17 cellular contexts compared by ENCODE assay signal in the genomic region with DNA sequence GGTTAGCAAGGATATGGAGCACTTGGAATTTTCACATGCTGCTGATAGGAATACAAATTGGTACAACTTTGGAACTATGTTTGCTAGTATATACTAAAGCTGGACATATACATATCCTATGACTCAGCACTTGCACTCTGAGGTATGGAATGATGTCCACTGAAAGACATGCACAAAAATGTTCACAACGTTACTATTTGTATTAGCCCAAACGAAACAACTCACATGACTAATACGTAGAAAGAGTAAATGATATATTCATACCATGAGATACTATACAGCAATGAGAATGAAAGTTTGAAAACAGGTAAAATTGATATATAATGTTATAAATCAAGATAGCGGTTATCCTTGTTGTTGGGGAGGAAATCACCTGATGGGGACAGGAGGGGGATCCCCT. TPM values are rescaled to one million over a fixed set of nuclear protein-coding genes. Genes with fewer than 3 reads are reported as not detected.
DNase-seq lines count a peak whose midpoint lies in the region; ATAC-seq, FAIRE-seq and TF ChIP-seq lines count a peak whose summit lies in the region.
"Had no signal": no experiment of that assay in that cellular context is flagged by ENCODE, and none has a peak within 500 bp of the region (broad histone marks: within the 10 kb centered on the region; RNA-seq: fewer than 3 reads in every experiment).

No MANE protein-coding gene starts in this region.

- ATAC-seq in HepG2 (no peak), right lobe of liver (no peak), HG02798 (IDR thresholded peaks at IDR 0.05; ENCODE audit: poor library complexity, unreplicated experiment) (peak; percentile 45)
- peak in 1 of 2 donors; percentile 54 for ATAC-seq in stimulated activated naive B cell treated with anti-CD40 and anti-IgM and Interleukin-4, amounts not matched to agents 10 μg/mL and 1 μg/mL and 100 μg/mL, for 72 hours (replicated peaks)
- ATAC-seq in naive thymus-derived CD8-positive, alpha-beta T cell, result no peak
- ATAC-seq: natural killer cell had no signal

- H3K27me3 Mint-ChIP-seq in stimulated activated naive B cell treated with anti-CD40 and anti-IgM and Interleukin-4, amounts not matched to agents 10 μg/mL and 1 μg/mL and 100 μg/mL, for 72 hours, result no peaks in the 10 kb centered on the region
- no peaks in the 10 kb centered on the region for H3K27me3 Mint-ChIP-seq in naive thymus-derived CD8-positive, alpha-beta T cell

- H3K9me3 ChIP-seq in HepG2 (ENCODE audit: low read length), result no peaks in the 10 kb centered on the region
- no peaks in the 10 kb centered on the region for H3K9me3 ChIP-seq in right lobe of liver
- H3K9me3 ChIP-seq in BE2C, result no peaks in the 10 kb centered on the region
- H3K9me3 ChIP-seq: upper lobe of left lung had no signal

- H3K27ac Mint-ChIP-seq in stimulated activated naive B cell treated with anti-CD40 and anti-IgM and Interleukin-4, amounts not matched to agents 10 μg/mL and 1 μg/mL and 100 μg/mL, for 72 hours, result peak overlapping the region; percentile 77
- no peak overlapping the region for H3K27ac Mint-ChIP-seq in naive thymus-derived CD8-positive, alpha-beta T cell
- H3K27ac Mint-ChIP-seq: natural killer cell had no signal

- no peaks in the 10 kb centered on the region for H3K79me2 ChIP-seq in HepG2 (ENCODE audit: insufficient read depth, low read length)

- intact Hi-C loops in HepG2 (cut with micrococcal nuclease; ENCODE audit: unreplicated experiment) (no loop called here), right lobe of liver (cut with DNase I) (no loop called here)

- H3K4me3 ChIP-seq in HepG2 (replicated peaks in 1 of 3; ENCODE audit: insufficient read depth in 1 of 3, low read depth in 2 of 3, low read length in 3 of 3) (no peak overlapping the region), right lobe of liver (no peak overlapping the region), BE2C (ENCODE audit: low read depth, low read length) (no peak overlapping the region)
- H3K4me3 ChIP-seq: coronary artery, upper lobe of left lung had no signal

- no peaks in the 10 kb centered on the region for H3K4me1 ChIP-seq in HepG2 (ENCODE audit: insufficient read depth, low read length)
- no peaks in the 10 kb centered on the region for H3K4me1 ChIP-seq in right lobe of liver
- H3K4me1 ChIP-seq in BE2C, result no peaks in the 10 kb centered on the region
- H3K4me1 ChIP-seq: upper lobe of left lung had no signal

- CTCF ChIA-PET in HepG2 (lab: Yijun Ruan, JAX; ENCODE audit: low intra/inter-chr PET ratio, low total read pairs) (no interaction called here), RWPE1 (lab: Yijun Ruan, JAX) (no interaction called here)

- 18% methylated on average over 4 of the region's 4 CpGs for WGBS in HepG2 (ENCODE audit: low lambda C conversion rate)
- 57% methylated on average over 4 of the region's 4 CpGs for WGBS in right lobe of liver (ENCODE audit: insufficient coverage, low coverage, low lambda C conversion rate, missing lambda C conversion rate)

- H4K20me1 ChIP-seq in HepG2 (ENCODE audit: insufficient read depth, low read length), result no peaks in the 10 kb centered on the region

- in situ Hi-C loops in HepG2 (cut with HindIII; ENCODE audit: extremely low pct_ligation_motif_present, low pct_unique_long_range_greater_than_20kb), result no loop called here

- H3K4me3 Mint-ChIP-seq in stimulated activated naive B cell treated with anti-CD40 and anti-IgM and Interleukin-4, amounts not matched to agents 10 μg/mL and 1 μg/mL and 100 μg/mL, for 72 hours, result no peak overlapping the region
- H3K4me3 Mint-ChIP-seq in naive thymus-derived CD8-positive, alpha-beta T cell, result no peak overlapping the region
- H3K4me3 Mint-ChIP-seq: natural killer cell had no signal

- no peaks in the 10 kb centered on the region for H3K36me3 Mint-ChIP-seq in stimulated activated naive B cell treated with anti-CD40 and anti-IgM and Interleukin-4, amounts not matched to agents 10 μg/mL and 1 μg/mL and 100 μg/mL, for 72 hours
- no peaks in the 10 kb centered on the region for H3K36me3 Mint-ChIP-seq in naive thymus-derived CD8-positive, alpha-beta T cell
- H3K36me3 Mint-ChIP-seq: natural killer cell had no signal

- no peak for TF ChIP-seq POLR2A in HepG2 (IDR thresholded peaks at IDR 0.05; ENCODE audit: insufficient read depth in 1 of 2, low read depth in 2 of 2, low read length in 2 of 2)
- no peak for TF ChIP-seq POLR2A in right lobe of liver (IDR thresholded peaks at IDR 0.05)

- no peaks in the 10 kb centered on the region for H3K36me3 ChIP-seq in HepG2 (replicated peaks in 1 of 2; ENCODE audit: control insufficient read depth in 1 of 2, insufficient read depth in 2 of 2, low read length in 2 of 2)
- H3K36me3 ChIP-seq in right lobe of liver, result no peaks in the 10 kb centered on the region
- no peaks in the 10 kb centered on the region for H3K36me3 ChIP-seq in BE2C
- H3K36me3 ChIP-seq: upper lobe of left lung had no signal

- H3K27ac ChIP-seq in HepG2 (ENCODE audit: extremely low read length, insufficient read depth, low read length) (no peak overlapping the region), right lobe of liver (no peak overlapping the region), RWPE1 (no peak overlapping the region)
- H3K27ac ChIP-seq: coronary artery, upper lobe of left lung had no signal

- no TSS peak for BruUV-seq in HepG2 (replicated peaks; lab: Mats Ljungman, UMichigan)

- H3K27me3 ChIP-seq in HepG2 (ENCODE audit: control insufficient read depth in 1 of 2, insufficient read depth in 2 of 2, low read length in 2 of 2), result no peaks in the 10 kb centered on the region
- no peaks in the 10 kb centered on the region for H3K27me3 ChIP-seq in right lobe of liver
- H3K27me3 ChIP-seq in BE2C, result no peaks in the 10 kb centered on the region
- H3K27me3 ChIP-seq: upper lobe of left lung had no signal

- no peak overlapping the region for H3K4me2 ChIP-seq in HepG2 (ENCODE audit: low read depth, low read length)

- FAIRE-seq in HepG2 (lab: Jason Lieb, UNC), result no peak

- H3K9ac ChIP-seq in HepG2 (ENCODE audit: insufficient read depth, low read depth, low read length), result no peak overlapping the region

- H3K4me1 Mint-ChIP-seq in stimulated activated naive B cell treated with anti-CD40 and anti-IgM and Interleukin-4, amounts not matched to agents 10 μg/mL and 1 μg/mL and 100 μg/mL, for 72 hours, result peaks cover 18 to 60% of the 10 kb centered on the region in 2 donors
- H3K4me1 Mint-ChIP-seq in naive thymus-derived CD8-positive, alpha-beta T cell, result peaks cover 7 to 46% (median 24%) of the 10 kb centered on the region in 4 donors

- TF ChIP-seq RAD21 in HepG2 (CRISPR knock-in tag; IDR thresholded peaks at IDR 0.05), result no peak

- peaks cover 0 to 2% of the 10 kb centered on the region in 2 donors for H3K9me3 Mint-ChIP-seq in stimulated activated naive B cell treated with anti-CD40 and anti-IgM and Interleukin-4, amounts not matched to agents 10 μg/mL and 1 μg/mL and 100 μg/mL, for 72 hours
- H3K9me3 Mint-ChIP-seq in naive thymus-derived CD8-positive, alpha-beta T cell, result no peaks in the 10 kb centered on the region
- H3K9me3 Mint-ChIP-seq: activated naive CD4-positive, alpha-beta T cell treated with anti-CD3 and anti-CD28 coated beads, Interleukin-2, amount 50 U/mL, for 72 hours; IgD-negative memory B cell; natural killer cell had no signal

- no peak for TF ChIP-seq EP300 in HepG2 (IDR thresholded peaks at IDR 0.05; ENCODE audit: low read depth in 2 of 2, low read length in 2 of 2)
- no peak for TF ChIP-seq EP300 in HepG2 (CRISPR knock-in tag; IDR thresholded peaks at IDR 0.05; ENCODE audit: borderline replicate concordance)

- DNase-seq in HepG2 (ENCODE audit: low spot score), result no peak
- DNase-seq in right lobe of liver, result no peak
- DNase-seq in RWPE1 (ENCODE audit: low spot score), result peak; percentile 44
- DNase-seq in stimulated activated naive B cell treated with anti-CD40 and anti-IgM and Interleukin-4, amounts not matched to agents 10 μg/mL and 1 μg/mL and 100 μg/mL, for 72 hours, result no peak
- DNase-seq in naive thymus-derived CD8-positive, alpha-beta T cell, result no peak
- DNase-seq in NCI-H345 (lab: John Stamatoyannopoulos, UW), result no peak
- DNase-seq in BE2C, result no peak
- DNase-seq: activated CD4-positive, alpha-beta T cell treated with anti-CD3 and anti-CD28 coated beads, Interleukin-2, amount 50 U/mL, for 48 hours; foreskin melanocyte; natural killer cell; NCI-H187; NK-92 treated with Interleukin-12 subunit alpha and Interleukin-12 subunit beta, amount 100 ng/mL, for 24 hours; upper lobe of left lung had no signal

- POLR2A ChIA-PET in HepG2 (lab: Yijun Ruan, JAX), result no interaction called here
- POLR2A ChIA-PET in RWPE1 (lab: Yijun Ruan, JAX; ENCODE audit: low non-redundant PET), result no interaction called here
- POLR2A ChIA-PET in naive thymus-derived CD8-positive, alpha-beta T cell (lab: Charles Lee), result no interaction called here

- no peak overlapping the region for H2AFZ ChIP-seq in HepG2 (ENCODE audit: low read length)

- TF ChIP-seq CTCF in HepG2 (CRISPR knock-in tag; IDR thresholded peaks at IDR 0.05) (no peak), right lobe of liver (IDR thresholded peaks at IDR 0.05) (no peak), RWPE1 (conservative IDR thresholded peaks at IDR 0.05; ENCODE audit: low read depth) (no peak), BE2C (IDR thresholded peaks at IDR 0.05; ENCODE audit: low read depth, low read length) (no peak)

RNA-seq across cellular contexts. Expression of gene CDC42SE2, which starts 45.5 kb away (rescaled TPM):
- total RNA-seq in HepG2 (2016; rRNA removed; fragmentation: Illumina TruSeq; extraction: Trizol), result 25.0 and 40.7 TPM in 2 replicates
- total RNA-seq in HepG2 (2016; cell fraction: cytosol; rRNA removed; fragmentation: Illumina TruSeq; extraction: Trizol; ENCODE audit: low read depth), result 4.1 and 6.0 TPM in 2 replicates
- total RNA-seq in HepG2 (2016; cell fraction: insoluble cytoplasmic fraction; rRNA removed; fragmentation: Illumina TruSeq; extraction: Trizol), result 25.3 and 38.9 TPM in 2 replicates
- total RNA-seq in HepG2 (2016; cell fraction: membrane; rRNA removed; fragmentation: Illumina TruSeq; extraction: Trizol), result 22.1 and 22.9 TPM in 2 replicates
- 15.2 and 19.0 TPM in 2 replicates for total RNA-seq in HepG2 (2016; cell fraction: nucleus; rRNA removed; fragmentation: Illumina TruSeq; extraction: Trizol)
- polyA plus RNA-seq in HepG2 (2011; rRNA removed), result 15.4 and 19.6 TPM in 2 replicates
- 8.3 and 14.9 TPM in 2 replicates for polyA plus RNA-seq in HepG2 (2011; cell fraction: cytosol; rRNA removed)
- 4.3 and 5.7 TPM in 2 replicates for polyA plus RNA-seq in HepG2 (2011; cell fraction: nucleus; rRNA removed)
- polyA plus RNA-seq in HepG2 (2012), result 17.1 and 18.8 TPM in 2 replicates
- polyA plus RNA-seq in HepG2 (2016; cell fraction: cytosol; fragmentation: Illumina TruSeq; extraction: Trizol; ENCODE audit: low read depth), result 3.5 and 5.5 TPM in 2 replicates
- polyA plus RNA-seq in HepG2 (2016; cell fraction: insoluble cytoplasmic fraction; fragmentation: Illumina TruSeq; extraction: Trizol; ENCODE audit: low read depth), result 37.1 and 39.0 TPM in 2 replicates
- polyA plus RNA-seq in HepG2 (2016; cell fraction: membrane; fragmentation: Illumina TruSeq; extraction: Trizol; ENCODE audit: low read depth), result 14.3 and 17.7 TPM in 2 replicates
- polyA plus RNA-seq in HepG2 (2016; cell fraction: nucleus; fragmentation: Illumina TruSeq; extraction: Trizol; ENCODE audit: insufficient read depth, low read depth), result 17.8 and 18.4 TPM in 2 replicates
- 9.0 and 11.6 TPM in 2 replicates for polyA minus RNA-seq in HepG2 (2011; rRNA and poly(A)+ RNA removed; ENCODE audit: low replicate concordance)
- 15.6 and 18.7 TPM in 2 replicates for polyA minus RNA-seq in HepG2 (2011; cell fraction: cytosol; rRNA and poly(A)+ RNA removed)
- 23.7 and 30.1 TPM in 2 replicates for polyA minus RNA-seq in HepG2 (2011; cell fraction: nucleus; rRNA and poly(A)+ RNA removed)
- total RNA-seq in right lobe of liver, result 10 to 100 TPM; 10.3 to 19.8 (median 15.0) TPM
- total RNA-seq in naive thymus-derived CD8-positive, alpha-beta T cell, result 100 to 1,000 TPM; 313 to 326 TPM
- polyA plus RNA-seq in naive thymus-derived CD8-positive, alpha-beta T cell, result 100 to 1,000 TPM; 423 to 544 (median 480) TPM
- 9.1 TPM for polyA plus RNA-seq in BE2C (2012; ENCODE audit: insufficient read depth, insufficient read length, low read depth)

RNA-seq across cellular contexts. Expression of gene LYRM7, which starts 47.6 kb away (rescaled TPM):
- 5.5 and 9.4 TPM in 2 replicates for total RNA-seq in HepG2 (2016; rRNA removed; fragmentation: Illumina TruSeq; extraction: Trizol)
- 0.71 and 0.81 TPM in 2 replicates for total RNA-seq in HepG2 (2016; cell fraction: cytosol; rRNA removed; fragmentation: Illumina TruSeq; extraction: Trizol; ENCODE audit: low read depth)
- 6.9 and 12.8 TPM in 2 replicates for total RNA-seq in HepG2 (2016; cell fraction: insoluble cytoplasmic fraction; rRNA removed; fragmentation: Illumina TruSeq; extraction: Trizol)
- total RNA-seq in HepG2 (2016; cell fraction: membrane; rRNA removed; fragmentation: Illumina TruSeq; extraction: Trizol), result 3.0 and 3.8 TPM in 2 replicates
- 3.4 and 5.0 TPM in 2 replicates for total RNA-seq in HepG2 (2016; cell fraction: nucleus; rRNA removed; fragmentation: Illumina TruSeq; extraction: Trizol)
- 2.4 and 3.0 TPM in 2 replicates for polyA plus RNA-seq in HepG2 (2011; rRNA removed)
- 0.94 and 2.1 TPM in 2 replicates for polyA plus RNA-seq in HepG2 (2011; cell fraction: cytosol; rRNA removed)
- 0.84 and 1.2 TPM in 2 replicates for polyA plus RNA-seq in HepG2 (2011; cell fraction: nucleus; rRNA removed)
- polyA plus RNA-seq in HepG2 (2012), result 4.3 and 5.5 TPM in 2 replicates
- 1.6 and 3.5 TPM in 2 replicates for polyA plus RNA-seq in HepG2 (2016; cell fraction: cytosol; fragmentation: Illumina TruSeq; extraction: Trizol; ENCODE audit: low read depth)
- polyA plus RNA-seq in HepG2 (2016; cell fraction: insoluble cytoplasmic fraction; fragmentation: Illumina TruSeq; extraction: Trizol; ENCODE audit: low read depth), result 13.4 and 14.4 TPM in 2 replicates
- polyA plus RNA-seq in HepG2 (2016; cell fraction: membrane; fragmentation: Illumina TruSeq; extraction: Trizol; ENCODE audit: low read depth), result 4.2 and 5.5 TPM in 2 replicates
- 6.2 and 7.6 TPM in 2 replicates for polyA plus RNA-seq in HepG2 (2016; cell fraction: nucleus; fragmentation: Illumina TruSeq; extraction: Trizol; ENCODE audit: insufficient read depth, low read depth)
- 0.54 and 1.4 TPM in 2 replicates for polyA minus RNA-seq in HepG2 (2011; rRNA and poly(A)+ RNA removed; ENCODE audit: low replicate concordance)
- polyA minus RNA-seq in HepG2 (2011; cell fraction: cytosol; rRNA and poly(A)+ RNA removed), result 2.6 and 3.2 TPM in 2 replicates
- polyA minus RNA-seq in HepG2 (2011; cell fraction: nucleus; rRNA and poly(A)+ RNA removed), result 2.6 and 2.7 TPM in 2 replicates
- total RNA-seq in right lobe of liver, result 1 to 10 TPM; 4.4 to 9.5 (median 5.6) TPM
- total RNA-seq in naive thymus-derived CD8-positive, alpha-beta T cell, result 10 to 100 TPM; 16.5 to 17.7 TPM
- 10 to 100 TPM in 1 of 3 donors, 1 to 10 TPM in 2; 9.3 to 13.6 (median 9.8) TPM for polyA plus RNA-seq in naive thymus-derived CD8-positive, alpha-beta T cell
- polyA plus RNA-seq in BE2C (2012; ENCODE audit: insufficient read depth, insufficient read length, low read depth), result 12.3 TPM

RNA-seq across cellular contexts. Expression of gene HINT1, which starts 53.3 kb away (rescaled TPM):
- total RNA-seq in HepG2 (2016; rRNA removed; fragmentation: Illumina TruSeq; extraction: Trizol) (428 and 545 TPM in 2 replicates), right lobe of liver (100 to 1,000 TPM; 145 to 246 (median 196) TPM)
- total RNA-seq in HepG2 (2016; cell fraction: cytosol; rRNA removed; fragmentation: Illumina TruSeq; extraction: Trizol; ENCODE audit: low read depth), result 309 and 320 TPM in 2 replicates
- 423 and 560 TPM in 2 replicates for total RNA-seq in HepG2 (2016; cell fraction: insoluble cytoplasmic fraction; rRNA removed; fragmentation: Illumina TruSeq; extraction: Trizol)
- total RNA-seq in HepG2 (2016; cell fraction: membrane; rRNA removed; fragmentation: Illumina TruSeq; extraction: Trizol), result 458 and 486 TPM in 2 replicates
- 171 and 187 TPM in 2 replicates for total RNA-seq in HepG2 (2016; cell fraction: nucleus; rRNA removed; fragmentation: Illumina TruSeq; extraction: Trizol)
- 763 and 997 TPM in 2 replicates for polyA plus RNA-seq in HepG2 (2011; rRNA removed)
- polyA plus RNA-seq in HepG2 (2011; cell fraction: cytosol; rRNA removed), result 642 and 695 TPM in 2 replicates
- polyA plus RNA-seq in HepG2 (2011; cell fraction: nucleus; rRNA removed), result 195 and 281 TPM in 2 replicates
- polyA plus RNA-seq in HepG2 (2012), result 655 and 738 TPM in 2 replicates
- 408 and 481 TPM in 2 replicates for polyA plus RNA-seq in HepG2 (2016; cell fraction: cytosol; fragmentation: Illumina TruSeq; extraction: Trizol; ENCODE audit: low read depth)
- 558 and 666 TPM in 2 replicates for polyA plus RNA-seq in HepG2 (2016; cell fraction: insoluble cytoplasmic fraction; fragmentation: Illumina TruSeq; extraction: Trizol; ENCODE audit: low read depth)
- polyA plus RNA-seq in HepG2 (2016; cell fraction: membrane; fragmentation: Illumina TruSeq; extraction: Trizol; ENCODE audit: low read depth), result 465 and 543 TPM in 2 replicates
- polyA plus RNA-seq in HepG2 (2016; cell fraction: nucleus; fragmentation: Illumina TruSeq; extraction: Trizol; ENCODE audit: insufficient read depth, low read depth), result 329 and 371 TPM in 2 replicates
- polyA minus RNA-seq in HepG2 (2011; rRNA and poly(A)+ RNA removed; ENCODE audit: low replicate concordance), result 251 and 278 TPM in 2 replicates
- 130 and 157 TPM in 2 replicates for polyA minus RNA-seq in HepG2 (2011; cell fraction: cytosol; rRNA and poly(A)+ RNA removed)
- polyA minus RNA-seq in HepG2 (2011; cell fraction: nucleus; rRNA and poly(A)+ RNA removed), result 121 and 147 TPM in 2 replicates
- 100 to 1,000 TPM; 252 to 272 TPM for total RNA-seq in naive thymus-derived CD8-positive, alpha-beta T cell
- polyA plus RNA-seq in naive thymus-derived CD8-positive, alpha-beta T cell, result 100 to 1,000 TPM; 366 to 428 (median 408) TPM
- polyA plus RNA-seq in BE2C (2012; ENCODE audit: insufficient read depth, insufficient read length, low read depth), result 451 TPM

Comparison
In these comparisons a context has a peak if more than half of its experiments do, and no peak if none do; other contexts are left out.
1. RNA of gene CDC42SE2, which starts 45.5 kb away (total RNA-seq): 313 to 326 TPM in naive thymus-derived CD8-positive, alpha-beta T cell; 4.1 to 40.7 TPM in HepG2 and 10.3 to 19.8 TPM in right lobe of liver; every median in the first group is over 4 times any median in the second.